ENCODE assay signal across 37 cellular contexts in genomic region chr1:171663036-171663853, GRCh38. TPM values are rescaled to one million over a fixed set of nuclear protein-coding genes. Genes with fewer than 3 reads are reported as not detected.
DNase-seq lines count a peak whose midpoint lies in the region; ATAC-seq and TF ChIP-seq lines count a peak whose summit lies in the region.
"Had no signal": no experiment of that assay in that cellular context is flagged by ENCODE, and none has a peak within 500 bp of the region (broad histone marks: within the 10 kb centered on the region; RNA-seq: fewer than 3 reads in every experiment).

No MANE protein-coding gene starts in this region.

- H3K36me3 ChIP-seq in esophagus squamous epithelium (no peaks in the 10 kb centered on the region), muscle layer of duodenum (ENCODE audit: control insufficient read depth in 1 of 2, insufficient read depth in 2 of 2, low read length in 2 of 2) (no peaks in the 10 kb centered on the region), testis (ENCODE audit: low read depth, missing control alignments) (no peaks in the 10 kb centered on the region)
- H3K36me3 ChIP-seq: BE2C, breast epithelium, left lung had no signal

- TF ChIP-seq POLR2A in esophagus squamous epithelium (IDR thresholded peaks at IDR 0.05) (no peak), testis (IDR thresholded peaks at IDR 0.05) (no peak)

- H3K4me1 ChIP-seq in esophagus squamous epithelium (peaks cover 0 to 19% (median 0%) of the 10 kb centered on the region in 3 donors), muscle layer of duodenum (ENCODE audit: control insufficient read depth in 1 of 2, insufficient read depth in 2 of 2, low read length in 2 of 2) (peaks cover 4 to 26% of the 10 kb centered on the region in 2 donors), testis (no peaks in the 10 kb centered on the region)
- H3K4me1 ChIP-seq: BE2C, breast epithelium, foreskin keratinocyte, left lung had no signal

- 61 to 69% methylated on average over 7 of the region's 7 CpGs for WGBS in esophagus squamous epithelium, 2 donors
- WGBS in testis, 2 donors: 49 to 64% methylated on average over 7 of the region's 7 CpGs

- peak overlapping the region in 3 of 4 donors; percentile 49 to 81 (median 79) for H3K27ac ChIP-seq in esophagus squamous epithelium
- peak overlapping the region; percentile 14 for H3K27ac ChIP-seq in muscle layer of duodenum (ENCODE audit: low read length)
- H3K27ac ChIP-seq in testis: peak overlapping the region; percentile 63 to 69
- H3K27ac ChIP-seq: foreskin keratinocyte, left lung had no signal

- no peak overlapping the region for H3K4me3 ChIP-seq in esophagus squamous epithelium
- no peak overlapping the region for H3K4me3 ChIP-seq in muscle layer of duodenum (ENCODE audit: low read depth in 1 of 2, low read length in 2 of 2)
- H3K4me3 ChIP-seq in testis: no peak overlapping the region
- H3K4me3 ChIP-seq: breast epithelium, left lung had no signal

- no peaks in the 10 kb centered on the region for H3K9me3 ChIP-seq in esophagus squamous epithelium
- no peaks in the 10 kb centered on the region for H3K9me3 ChIP-seq in muscle layer of duodenum (ENCODE audit: control insufficient read depth in 1 of 2, low read length in 2 of 2)
- H3K9me3 ChIP-seq in testis: no peaks in the 10 kb centered on the region
- H3K9me3 ChIP-seq: BE2C, breast epithelium, left lung had no signal

- no peak for TF ChIP-seq CTCF in esophagus squamous epithelium (IDR thresholded peaks at IDR 0.05)
- no peak for TF ChIP-seq CTCF in testis (IDR thresholded peaks at IDR 0.05)

- intact Hi-C loops in esophagus squamous epithelium (cut with DNase I) (no loop called here), testis (cut with DNase I; ENCODE audit: low total_unique reads) (no loop called here)

- in situ Hi-C loops in G401 (cut with HindIII; ENCODE audit: low sequenced_read_pairs): no loop called here

- no peak for ATAC-seq in GM18519 (IDR thresholded peaks at IDR 0.05; ENCODE audit: low FRiP score, unreplicated experiment)
- ATAC-seq: activated T-cell treated with anti-CD3 and anti-CD28 coated beads, Interleukin-2, amount 50 U/mL, for 72 hours; foreskin keratinocyte; HCT116; left lung; natural killer cell; Panc1; stimulated activated effector memory CD8-positive, alpha-beta T cell treated with anti-CD3 and anti-CD28 coated beads, Interleukin-12 subunit alpha, Interleukin-12 subunit beta, amount 100 ng/mL, for 72 hours had no signal

- no peaks in the 10 kb centered on the region for H3K27me3 ChIP-seq in esophagus squamous epithelium
- no peaks in the 10 kb centered on the region for H3K27me3 ChIP-seq in muscle layer of duodenum (ENCODE audit: low read depth, low read length)
- H3K27me3 ChIP-seq in testis: no peaks in the 10 kb centered on the region
- H3K27me3 ChIP-seq: breast epithelium, left lung had no signal

- peak; percentile 74 for DNase-seq in G401 (ENCODE audit: low spot score)
- DNase-seq in esophagus squamous epithelium (lab: John Stamatoyannopoulos, UW): no peak
- DNase-seq in testis: peak; percentile 28
- DNase-seq in activated naive CD4-positive, alpha-beta T cell (lab: John Stamatoyannopoulos, UW): no peak
- no peak for DNase-seq in SKM-1 (lab: John Stamatoyannopoulos, UW; ENCODE audit: unreplicated experiment)
- no peak for DNase-seq in NCI-H1048 (lab: John Stamatoyannopoulos, UW)
- DNase-seq: activated CD4-positive, alpha-beta T cell treated with anti-CD3 and anti-CD28 coated beads, Interleukin-2, amount 10 ng/mL, durations not matched to agents 7 days and 5 days; activated naive CD4-positive, alpha-beta T cell treated with anti-CD3 and anti-CD28 coated beads, Interleukin-2, amount 10 ng/mL, durations not matched to agents 7 days and 5 days; activated T-cell treated with anti-CD3 and anti-CD28 coated beads, Interleukin-2, amount 50 U/mL, for 72 hours; amniotic stem cell; BE2C; DMS53; effector CD8-positive, alpha-beta T cell; erythroblast; foreskin keratinocyte; hypothalamus; KBM-7; left lung; midbrain; natural killer cell; NCI-H1105 treated with DMSO at 0.1 percent for 48 hours; NCI-H2029 treated with DMSO at 0.1 percent for 48 hours; NCI-H2227 treated with DMSO at 0.1 percent for 48 hours; NCI-H69; SIG-M5; stimulated activated CD4-positive, alpha-beta T cell treated with anti-CD3 and anti-CD28 coated beads, Interleukin-12 subunit alpha, Interleukin-12 subunit beta, amount 100 ng/mL, for 4 hours; stimulated activated CD4-positive, alpha-beta T cell treated with anti-CD3 and anti-CD28 coated beads, Interleukin-4, amount 100 ng/mL, for 24 hours had no signal

RNA-seq across cellular contexts. Expression of gene MYOC, which starts 10.8 kb away (rescaled TPM):
- 84.2 and 106 TPM in 2 replicates for total RNA-seq in G401 (2014; rRNA removed; shearing (Covaris generic))
- 10 to 100 TPM in 1 of 4 donors, 1 to 10 TPM in 1, under 1 TPM in 2; 0.31 to 19.1 (median 3.6) TPM for total RNA-seq in esophagus squamous epithelium
- 1 to 10 TPM; 1.3 to 3.0 TPM for total RNA-seq in testis
- 3.4 TPM for polyA plus RNA-seq in testis (ENCODE audit: insufficient read depth, low read depth, low replicate concordance)
- total RNA-seq: A673; activated CD4-positive, alpha-beta T cell treated with anti-CD3 and anti-CD28 coated beads, Interleukin-2, amount 10 ng/mL, durations not matched to agents 7 days and 5 days; activated T-cell treated with anti-CD3 and anti-CD28 coated beads, Interleukin-2, amount 50 U/mL, for 72 hours; foreskin keratinocyte; MCF 10A; natural killer cell; osteoblast; WTC11 had no signal
- polyA plus RNA-seq: foreskin keratinocyte had no signal

RNA-seq across cellular contexts. Expression of gene MYOCOS, which starts 41.2 kb away (rescaled TPM):
- not detected in 2 replicates for total RNA-seq in G401 (2014; rRNA removed; shearing (Covaris generic))
- total RNA-seq in esophagus squamous epithelium (not detected), testis (under 1 TPM; 0.37 to 0.55 TPM)
- polyA plus RNA-seq in testis (ENCODE audit: insufficient read depth, low read depth, low replicate concordance): 0.33 TPM
- total RNA-seq: breast epithelium, left lung, natural killer cell, WTC11 had no signal
- polyA plus RNA-seq: foreskin keratinocyte had no signal

Comparison
In these comparisons a context has a peak if more than half of its experiments do, and no peak if none do; other contexts are left out.
1. DNase-seq: peak in G401 (single experiment) and testis (single experiment); none in esophagus squamous epithelium (single experiment), activated naive CD4-positive, alpha-beta T cell (0 of 4), SKM-1 (single experiment) and NCI-H1048 (single experiment).
2. H3K27ac ChIP-seq: peak in every context shown above with its lines; median percentile 79 in esophagus squamous epithelium; 66 in testis; 14 in muscle layer of duodenum.